ENCODE assay signal across 15 cellular contexts in genomic region chrX:131441033-131441432, GRCh38.
"Had no signal": no experiment of that assay in that cellular context is flagged by ENCODE, and none has a peak within 500 bp of the region (broad histone marks: within the 10 kb centered on the region; RNA-seq: fewer than 3 reads in every experiment).

No MANE protein-coding gene starts in this region.

- H3K4me1 Mint-ChIP-seq: activated naive CD4-positive, alpha-beta T cell treated with anti-CD3 and anti-CD28 coated beads, Interleukin-2, amount 50 U/mL, for 24 hours; mesothelial cell of epicardium had no signal

- ATAC-seq: left cardiac atrium had no signal

- H3K27ac Mint-ChIP-seq: activated naive CD4-positive, alpha-beta T cell treated with anti-CD3 and anti-CD28 coated beads, Interleukin-2, amount 50 U/mL, for 24 hours; mesothelial cell of epicardium; nephron progenitor cell had no signal

- H3K27me3 Mint-ChIP-seq: activated naive CD4-positive, alpha-beta T cell treated with anti-CD3 and anti-CD28 coated beads, Interleukin-2, amount 50 U/mL, for 24 hours had no signal

- H3K4me3 Mint-ChIP-seq: activated naive CD4-positive, alpha-beta T cell treated with anti-CD3 and anti-CD28 coated beads, Interleukin-2, amount 50 U/mL, for 24 hours; mesothelial cell of epicardium; nephron progenitor cell had no signal

- H3K36me3 Mint-ChIP-seq: activated naive CD4-positive, alpha-beta T cell treated with anti-CD3 and anti-CD28 coated beads, Interleukin-2, amount 50 U/mL, for 24 hours had no signal

- DNase-seq: activated CD4-positive, alpha-beta T cell treated with anti-CD3 and anti-CD28 coated beads, Interleukin-2, amount 50 U/mL, for 48 hours; activated gamma-delta T cell; adrenal gland; effector CD4-positive, alpha-beta T cell; left cardiac atrium; nephron progenitor cell; nucleus accumbens; posterior cingulate gyrus; stimulated activated CD8-positive, alpha-beta memory T cell treated with anti-CD3 and anti-CD28 coated beads, Interleukin-4, amount 100 ng/mL, for 48 hours; stimulated activated naive CD4-positive, alpha-beta T cell; T-helper 2 cell; tibial artery; uterus had no signal

- H3K9me3 Mint-ChIP-seq: activated naive CD4-positive, alpha-beta T cell treated with anti-CD3 and anti-CD28 coated beads, Interleukin-2, amount 50 U/mL, for 24 hours had no signal
